10 cellular contexts compared by ENCODE assay signal in the genomic region with DNA sequence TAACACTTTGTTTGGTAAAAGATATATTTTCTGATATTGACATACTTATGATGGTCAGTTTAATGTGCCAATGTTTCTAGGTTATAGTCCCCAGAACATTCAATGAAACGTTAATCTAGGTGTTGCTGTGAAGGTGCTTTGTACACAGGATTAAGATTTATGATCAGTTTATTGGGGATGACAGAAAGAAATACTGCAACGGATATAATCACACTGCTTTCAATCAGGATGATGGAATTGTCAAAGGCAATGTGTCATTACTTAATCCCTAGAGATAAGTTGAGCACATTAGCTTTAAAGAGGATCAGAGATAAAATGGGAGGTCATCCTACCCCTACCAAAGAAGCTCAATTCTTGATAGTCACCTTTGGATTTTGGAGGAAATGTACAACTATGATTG. TPM values are rescaled to one million over a fixed set of nuclear protein-coding genes. Genes with fewer than 3 reads are reported as not detected.
"Had no signal": no experiment of that assay in that cellular context is flagged by ENCODE, and none has a peak within 500 bp of the region (broad histone marks: within the 10 kb centered on the region; RNA-seq: fewer than 3 reads in every experiment).

No MANE protein-coding gene starts in this region.

- H3K4me3 Mint-ChIP-seq: HFFc6, IgD-negative memory B cell had no signal

- H3K9me3 ChIP-seq: HAP-1 had no signal

- H3K4me1 ChIP-seq: HAP-1 had no signal

- H3K27ac Mint-ChIP-seq: HFFc6, IgD-negative memory B cell had no signal

- DNase-seq: GM23248, GOT3, H7, HFFc6 had no signal

- FAIRE-seq: HepG2 had no signal

- H3K36me3 ChIP-seq: HAP-1 had no signal

- H2AFZ ChIP-seq: GM23248 had no signal

- H3K27ac ChIP-seq: GM23248, HL-60 had no signal

- ATAC-seq: HepG2 had no signal

- H3K9ac ChIP-seq: GM23248 had no signal

- H3K4me3 ChIP-seq: GM23248, HAP-1 had no signal

RNA-seq across cellular contexts. Expression of a gene that starts 12.4 kb away (rescaled TPM):
- total RNA-seq: GM23248, H4, H7, HepG2, HFFc6, HT1080 had no signal
- polyA plus RNA-seq: GM23248, HepG2 had no signal

RNA-seq across cellular contexts. Expression of a gene that starts 17.5 kb away (rescaled TPM):
- total RNA-seq: GM23248, H4, H7, HepG2, HFFc6, HT1080 had no signal
- polyA plus RNA-seq: GM23248, HepG2 had no signal

RNA-seq across cellular contexts. Expression of a gene that starts 35.6 kb away (rescaled TPM):
- total RNA-seq: GM23248, H4, H7, HepG2, HFFc6, HT1080 had no signal
- polyA plus RNA-seq: GM23248, HepG2, IgD-negative memory B cell had no signal

RNA-seq across cellular contexts. Expression of a gene that starts 55.7 kb away (rescaled TPM):
- total RNA-seq: GM23248, H4, H7, HepG2, HFFc6, HT1080 had no signal
- polyA plus RNA-seq: GM23248, HepG2, IgD-negative memory B cell had no signal
